11 cellular contexts compared by ENCODE assay signal in the genomic region with DNA sequence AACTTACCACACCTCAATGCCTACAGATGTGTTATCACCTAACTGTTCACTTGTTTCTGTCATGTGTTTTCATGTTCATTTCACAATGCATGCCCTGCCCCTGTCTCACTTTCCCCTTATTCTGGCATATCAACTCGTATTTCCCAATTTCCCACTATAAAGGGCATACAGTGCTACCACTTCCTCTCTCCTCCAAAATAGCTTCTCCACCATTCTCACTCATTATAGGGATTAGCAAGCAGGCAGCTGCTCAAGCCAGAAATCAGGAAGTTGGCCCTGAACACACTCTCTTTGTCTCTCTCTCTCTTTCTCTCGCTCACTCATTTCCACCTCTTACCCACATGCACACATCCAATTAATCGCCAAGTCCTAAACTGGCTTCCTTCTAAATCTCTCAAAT.
DNase-seq lines count a peak whose midpoint lies in the region; ATAC-seq, FAIRE-seq and TF ChIP-seq lines count a peak whose summit lies in the region.
"Had no signal": no experiment of that assay in that cellular context is flagged by ENCODE, and none has a peak within 500 bp of the region (broad histone marks: within the 10 kb centered on the region; RNA-seq: fewer than 3 reads in every experiment).

No MANE protein-coding gene starts in this region.

- peaks cover 19% of the 10 kb centered on the region for H3K4me1 ChIP-seq in SJCRH30
- peaks cover 5% of the 10 kb centered on the region for H3K4me1 ChIP-seq in foreskin keratinocyte

- no peaks in the 10 kb centered on the region for H3K9me3 Mint-ChIP-seq in activated CD8-positive, alpha-beta memory T cell treated with anti-CD3 and anti-CD28 coated beads, Interleukin-2, amount 10 ng/mL, durations not matched to agents 7 days and 5 days (ENCODE audit: low read depth)
- H3K9me3 Mint-ChIP-seq in stimulated activated naive B cell treated with anti-CD40 and anti-IgM and Interleukin-4, amounts not matched to agents 10 μg/mL and 1 μg/mL and 100 μg/mL, for 72 hours, result no peaks in the 10 kb centered on the region
- H3K9me3 Mint-ChIP-seq: naive B cell had no signal

- peak overlapping the region; percentile 34 for H3K4me3 ChIP-seq in SJCRH30
- H3K4me3 ChIP-seq: hepatocyte had no signal

- H3K27ac Mint-ChIP-seq in activated CD8-positive, alpha-beta memory T cell treated with anti-CD3 and anti-CD28 coated beads, Interleukin-2, amount 10 ng/mL, durations not matched to agents 7 days and 5 days, result peak overlapping the region; percentile 27
- no peak overlapping the region for H3K27ac Mint-ChIP-seq in stimulated activated naive B cell treated with anti-CD40 and anti-IgM and Interleukin-4, amounts not matched to agents 10 μg/mL and 1 μg/mL and 100 μg/mL, for 72 hours

- peak overlapping the region; percentile 72 for H3K27ac ChIP-seq in SJCRH30
- H3K27ac ChIP-seq in foreskin keratinocyte, result no peak overlapping the region

- no peak overlapping the region for H3K4me3 Mint-ChIP-seq in activated CD8-positive, alpha-beta memory T cell treated with anti-CD3 and anti-CD28 coated beads, Interleukin-2, amount 10 ng/mL, durations not matched to agents 7 days and 5 days
- H3K4me3 Mint-ChIP-seq in stimulated activated naive B cell treated with anti-CD40 and anti-IgM and Interleukin-4, amounts not matched to agents 10 μg/mL and 1 μg/mL and 100 μg/mL, for 72 hours, result peak overlapping the region in 1 of 2 donors; percentile 1
- H3K4me3 Mint-ChIP-seq: naive B cell had no signal

- ATAC-seq in activated CD8-positive, alpha-beta memory T cell treated with anti-CD3 and anti-CD28 coated beads, Interleukin-2, amount 10 ng/mL, durations not matched to agents 7 days and 5 days, result no peak
- ATAC-seq in foreskin keratinocyte (peak; percentile 18), HG02884 (IDR thresholded peaks at IDR 0.05; ENCODE audit: unreplicated experiment) (no peak), HG03460 (IDR thresholded peaks at IDR 0.05; ENCODE audit: unreplicated experiment) (no peak)
- peak; percentile 51 to 66 for ATAC-seq in stimulated activated naive B cell treated with anti-CD40 and anti-IgM and Interleukin-4, amounts not matched to agents 10 μg/mL and 1 μg/mL and 100 μg/mL, for 72 hours (replicated peaks)

- FAIRE-seq in RCC 7860 (lab: Jason Lieb, UNC), result no peak

- H3K36me3 ChIP-seq in SJCRH30, result no peaks in the 10 kb centered on the region

- CTCF ChIA-PET in activated CD8-positive, alpha-beta memory T cell treated with anti-CD3 and anti-CD28 coated beads, Interleukin-2, amount 10 ng/mL, durations not matched to agents 7 days and 5 days (lab: Charles Lee), result no interaction called here

- no peaks in the 10 kb centered on the region for H3K9me3 ChIP-seq in SJCRH30 (replicated peaks)

- DNase-seq in activated CD8-positive, alpha-beta memory T cell treated with anti-CD3 and anti-CD28 coated beads, Interleukin-2, amount 10 ng/mL, durations not matched to agents 7 days and 5 days, result no peak
- no peak for DNase-seq in activated CD8-positive, alpha-beta memory T cell treated with anti-CD3 and anti-CD28 coated beads for 24 hours
- peak; percentile 53 to 78 for DNase-seq in SJCRH30
- DNase-seq in foreskin keratinocyte, result peak in 1 of 2 donors; percentile 2
- DNase-seq in stimulated activated naive B cell treated with anti-CD40 and anti-IgM and Interleukin-4, amounts not matched to agents 10 μg/mL and 1 μg/mL and 100 μg/mL, for 72 hours, result no peak
- DNase-seq in RCC 7860 (ENCODE audit: low spot score), result no peak
- DNase-seq: cortex of kidney, naive B cell had no signal

- no peak for TF ChIP-seq CTCF in foreskin keratinocyte (conservative IDR thresholded peaks at IDR 0.05)

- peaks cover 11% of the 10 kb centered on the region for H3K4me1 Mint-ChIP-seq in activated CD8-positive, alpha-beta memory T cell treated with anti-CD3 and anti-CD28 coated beads, Interleukin-2, amount 10 ng/mL, durations not matched to agents 7 days and 5 days
- peaks cover 11 to 12% of the 10 kb centered on the region in 2 donors for H3K4me1 Mint-ChIP-seq in stimulated activated naive B cell treated with anti-CD40 and anti-IgM and Interleukin-4, amounts not matched to agents 10 μg/mL and 1 μg/mL and 100 μg/mL, for 72 hours

- H3K36me3 Mint-ChIP-seq in activated CD8-positive, alpha-beta memory T cell treated with anti-CD3 and anti-CD28 coated beads, Interleukin-2, amount 10 ng/mL, durations not matched to agents 7 days and 5 days, result no peaks in the 10 kb centered on the region
- no peaks in the 10 kb centered on the region for H3K36me3 Mint-ChIP-seq in stimulated activated naive B cell treated with anti-CD40 and anti-IgM and Interleukin-4, amounts not matched to agents 10 μg/mL and 1 μg/mL and 100 μg/mL, for 72 hours

- H3K27me3 ChIP-seq in SJCRH30 (no peaks in the 10 kb centered on the region), foreskin keratinocyte (no peaks in the 10 kb centered on the region)
- H3K27me3 ChIP-seq: hepatocyte had no signal

- H3K27me3 Mint-ChIP-seq in activated CD8-positive, alpha-beta memory T cell treated with anti-CD3 and anti-CD28 coated beads, Interleukin-2, amount 10 ng/mL, durations not matched to agents 7 days and 5 days, result no peaks in the 10 kb centered on the region
- no peaks in the 10 kb centered on the region for H3K27me3 Mint-ChIP-seq in stimulated activated naive B cell treated with anti-CD40 and anti-IgM and Interleukin-4, amounts not matched to agents 10 μg/mL and 1 μg/mL and 100 μg/mL, for 72 hours
- H3K27me3 Mint-ChIP-seq: naive B cell had no signal

Comparison
In these comparisons a context has a peak if more than half of its experiments do, and no peak if none do; other contexts are left out.
1. ATAC-seq: peak in foreskin keratinocyte (single experiment) and stimulated activated naive B cell treated with anti-CD40 and anti-IgM and Interleukin-4, amounts not matched to agents 10 μg/mL and 1 μg/mL and 100 μg/mL, for 72 hours (2 of 2); none in activated CD8-positive, alpha-beta memory T cell treated with anti-CD3 and anti-CD28 coated beads, Interleukin-2, amount 10 ng/mL, durations not matched to agents 7 days and 5 days (single experiment), HG02884 (single experiment) and HG03460 (single experiment).
2. DNase-seq: peak in SJCRH30 (2 of 2); none in activated CD8-positive, alpha-beta memory T cell treated with anti-CD3 and anti-CD28 coated beads, Interleukin-2, amount 10 ng/mL, durations not matched to agents 7 days and 5 days (single experiment), activated CD8-positive, alpha-beta memory T cell treated with anti-CD3 and anti-CD28 coated beads for 24 hours (single experiment), stimulated activated naive B cell treated with anti-CD40 and anti-IgM and Interleukin-4, amounts not matched to agents 10 μg/mL and 1 μg/mL and 100 μg/mL, for 72 hours (single experiment) and RCC 7860 (single experiment).